In genomic region chr7:86667732-86668131, GRCh38 we compare ENCODE assay signal across 1 cellular context.
TF ChIP-seq lines count a peak whose summit lies in the region.

No MANE protein-coding gene starts in this region.

TF ChIP-seq in H1, 55 proteins besides CTCF, POLR2A, EP300 and RAD21:
- TF ChIP-seq FOSL1 (IDR thresholded peaks at IDR 0.05; ENCODE audit: insufficient read depth, low read depth, low read length) (no peak), TCF12 (IDR thresholded peaks at IDR 0.05; ENCODE audit: low read depth, low read length) (no peak), CEBPB (IDR thresholded peaks at IDR 0.05; ENCODE audit: low read depth, low read length) (no peak), SIX5 (IDR thresholded peaks at IDR 0.05; ENCODE audit: low read depth, low read length) (no peak), USF2 (IDR thresholded peaks at IDR 0.05; ENCODE audit: low read length) (no peak), CHD2 (IDR thresholded peaks at IDR 0.05; ENCODE audit: low read length) (no peak), ASH2L (IDR thresholded peaks at IDR 0.05; ENCODE audit: low read length) (no peak), NRF1 (IDR thresholded peaks at IDR 0.05; ENCODE audit: low read depth, low read length) (no peak), ZNF274 (IDR thresholded peaks at IDR 0.05; ENCODE audit: borderline replicate concordance, extremely low read depth, low read length) (no peak), GABPA (IDR thresholded peaks at IDR 0.05; ENCODE audit: borderline replicate concordance, insufficient read depth, low read length) (no peak), CHD1 (IDR thresholded peaks at IDR 0.05; ENCODE audit: low read depth, low read length) (no peak), NANOG (IDR thresholded peaks at IDR 0.05; ENCODE audit: insufficient read depth, low read depth, low read length, poor library complexity, severe bottlenecking) (no peak), JUN (IDR thresholded peaks at IDR 0.05; ENCODE audit: low read depth, low read length) (no peak), HDAC2 (IDR thresholded peaks at IDR 0.05; ENCODE audit: borderline replicate concordance in 1 of 2, low read depth in 2 of 2, low read length in 2 of 2) (no peak), TEAD4 (IDR thresholded peaks at IDR 0.05; ENCODE audit: low read depth, low read length) (no peak), POLR2AphosphoS5 (IDR thresholded peaks at IDR 0.05; ENCODE audit: low read depth, low read length) (no peak)
